Comparison of ENCODE assay signal across 15 cellular contexts in the genomic region with DNA sequence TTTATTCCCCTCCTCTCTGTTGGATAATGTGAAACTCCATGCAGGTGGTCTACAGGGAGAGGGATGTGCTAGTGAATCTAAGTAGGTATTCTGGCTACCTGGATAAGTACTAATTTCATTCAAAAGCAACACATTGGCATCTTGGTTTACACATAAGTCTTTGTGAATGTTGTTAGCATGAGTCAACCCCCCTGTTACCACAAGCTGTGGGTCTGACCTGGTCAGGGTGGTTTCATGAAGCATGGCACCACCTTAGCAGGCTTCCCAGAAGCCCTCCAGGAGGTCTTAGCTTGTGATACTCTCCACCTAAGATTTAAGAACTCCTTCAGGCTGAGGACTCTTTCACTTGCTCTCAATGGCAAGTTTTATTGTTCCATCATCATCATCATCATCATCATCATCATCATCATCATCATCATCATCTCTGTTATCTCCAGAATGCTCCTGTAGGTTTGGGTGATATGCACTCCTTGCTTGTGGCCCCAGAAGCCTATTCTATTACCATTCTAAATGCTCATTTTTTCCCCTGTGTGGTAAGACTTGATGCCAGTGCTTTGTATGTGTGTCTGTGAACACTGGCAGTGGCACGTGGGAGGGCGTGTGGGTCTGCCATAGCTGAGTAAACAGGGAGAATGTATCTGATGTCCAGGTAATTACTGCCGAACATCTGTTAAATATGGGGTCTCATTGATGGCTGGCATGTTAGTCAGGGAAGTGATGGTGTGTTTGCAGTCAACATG.
DNase-seq lines count a peak whose midpoint lies in the region; ATAC-seq and TF ChIP-seq lines count a peak whose summit lies in the region.
"Had no signal": no experiment of that assay in that cellular context is flagged by ENCODE, and none has a peak within 500 bp of the region (broad histone marks: within the 10 kb centered on the region; RNA-seq: fewer than 3 reads in every experiment).

No MANE protein-coding gene starts in this region.

- H3K9me3 Mint-ChIP-seq in endodermal cell = no peaks in the 10 kb centered on the region
- H3K9me3 Mint-ChIP-seq in CD4-positive, alpha-beta T cell = no peaks in the 10 kb centered on the region

- DNase-seq in COLO668 (lab: John Stamatoyannopoulos, UW; ENCODE audit: unreplicated experiment) (peak; percentile 11), DMS 273 treated with DMSO at 0.1 percent for 48 hours (lab: John Stamatoyannopoulos, UW) (peak; percentile 50), NCI-H2081 treated with DMSO at 0.1 percent for 48 hours (lab: John Stamatoyannopoulos, UW) (peak; percentile 44), endodermal cell (peak; percentile 10), mesenteric fat pad (ENCODE audit: low spot score) (no peak), G401 (ENCODE audit: low spot score) (no peak), erythroblast (lab: John Stamatoyannopoulos, UW) (no peak)
- no peak for DNase-seq in CD4-positive, alpha-beta T cell
- DNase-seq: ACHN, AML-193, NCI-H1436 treated with DMSO at 0.1 percent for 48 hours, RPMI8226, SIG-M5 had no signal

- no peaks in the 10 kb centered on the region for H3K36me3 ChIP-seq in endodermal cell (ENCODE audit: control insufficient read depth, insufficient read depth, low read length)
- H3K36me3 ChIP-seq: HAP-1 had no signal

- 95 to 100% methylated on average over 3 of the region's 3 CpGs for WGBS in endodermal cell (ENCODE audit: insufficient coverage in 1 of 2, insufficient read length in 1 of 2), 2 experiments

- POLR2A ChIA-PET in CD4-positive, alpha-beta T cell (lab: Charles Lee) = no interaction called here

- peaks cover 9% of the 10 kb centered on the region for H3K4me1 ChIP-seq in endodermal cell (ENCODE audit: control insufficient read depth, insufficient read depth, low read length)
- H3K4me1 ChIP-seq: HAP-1 had no signal

- no peak overlapping the region for H3K4me3 Mint-ChIP-seq in endodermal cell
- H3K4me3 Mint-ChIP-seq in CD4-positive, alpha-beta T cell = no peak overlapping the region
- H3K4me3 Mint-ChIP-seq: CD14-positive monocyte had no signal

- ATAC-seq in CD4-positive, alpha-beta T cell (ENCODE audit: poor library complexity) = no peak

- peaks cover 2% of the 10 kb centered on the region for H3K27me3 Mint-ChIP-seq in endodermal cell (ENCODE audit: insufficient read depth)
- no peaks in the 10 kb centered on the region for H3K27me3 Mint-ChIP-seq in CD4-positive, alpha-beta T cell

- H3K36me3 Mint-ChIP-seq in endodermal cell (ENCODE audit: low read depth) = no peaks in the 10 kb centered on the region
- H3K36me3 Mint-ChIP-seq in CD4-positive, alpha-beta T cell (ENCODE audit: low read depth) = no peaks in the 10 kb centered on the region
- H3K36me3 Mint-ChIP-seq: CD14-positive monocyte had no signal

- peaks cover 7% of the 10 kb centered on the region for H3K27me3 ChIP-seq in endodermal cell (ENCODE audit: control insufficient read depth, insufficient read depth, low read length, poor library complexity, severe bottlenecking)
- no peaks in the 10 kb centered on the region for H3K27me3 ChIP-seq in CD4-positive, alpha-beta T cell (ENCODE audit: control insufficient read depth, insufficient read depth, low read length)

- H3K27ac Mint-ChIP-seq in endodermal cell = no peak overlapping the region
- H3K27ac Mint-ChIP-seq in CD4-positive, alpha-beta T cell = no peak overlapping the region

- H3K4me3 ChIP-seq in endodermal cell (ENCODE audit: low read length) = no peak overlapping the region
- H3K4me3 ChIP-seq: HAP-1 had no signal

- H3K9me3 ChIP-seq in endodermal cell (ENCODE audit: control insufficient read depth, low read length) = no peaks in the 10 kb centered on the region
- H3K9me3 ChIP-seq in CD4-positive, alpha-beta T cell (ENCODE audit: control insufficient read depth, low read length) = no peaks in the 10 kb centered on the region
- H3K9me3 ChIP-seq: HAP-1 had no signal

- intact Hi-C loops in CD4-positive, alpha-beta T cell (cut with DNase I, micrococcal nuclease) = no loop called here

- H3K4me1 Mint-ChIP-seq in endodermal cell = peaks cover 16% of the 10 kb centered on the region
- H3K4me1 Mint-ChIP-seq in CD4-positive, alpha-beta T cell (ENCODE audit: low read depth) = no peaks in the 10 kb centered on the region

- no peak overlapping the region for H3K9ac ChIP-seq in endodermal cell (ENCODE audit: extremely low read depth, low read length, poor library complexity, severe bottlenecking)

- TF ChIP-seq POLR2A in erythroblast (IDR thresholded peaks at IDR 0.05; ENCODE audit: low read length) = no peak

- in situ Hi-C loops in G401 (cut with HindIII; ENCODE audit: low sequenced_read_pairs) = no loop called here

- CTCF ChIA-PET in CD4-positive, alpha-beta T cell (lab: Charles Lee) = no interaction called here

- H3K27ac ChIP-seq in endodermal cell (ENCODE audit: low read depth, low read length) = no peak overlapping the region
- no peak overlapping the region for H3K27ac ChIP-seq in CD4-positive, alpha-beta T cell (ENCODE audit: low read depth, low read length)

- no peak for TF ChIP-seq CTCF in endodermal cell (conservative IDR thresholded peaks at IDR 0.05)
- TF ChIP-seq CTCF in CD4-positive, alpha-beta T cell (IDR thresholded peaks at IDR 0.05) = no peak

Comparison
In these comparisons a context has a peak if more than half of its experiments do, and no peak if none do; other contexts are left out.
1. DNase-seq: peak in COLO668 (single experiment), DMS 273 treated with DMSO at 0.1 percent for 48 hours (single experiment), NCI-H2081 treated with DMSO at 0.1 percent for 48 hours (single experiment) and endodermal cell (single experiment); none in mesenteric fat pad (single experiment), G401 (single experiment), erythroblast (0 of 2) and CD4-positive, alpha-beta T cell (0 of 10).